15 cellular contexts compared by ENCODE assay signal in genomic region chr5:124000558-124000957, GRCh38.
"Had no signal": no experiment of that assay in that cellular context is flagged by ENCODE, and none has a peak within 500 bp of the region (broad histone marks: within the 10 kb centered on the region; RNA-seq: fewer than 3 reads in every experiment).

No MANE protein-coding gene starts in this region.

- H3K27ac Mint-ChIP-seq: activated naive CD4-positive, alpha-beta T cell treated with anti-CD3 and anti-CD28 coated beads for 36 hours; activated T-helper 2 cell treated with anti-CD3 and anti-CD28 coated beads, Interferon-gamma antibody, Interleukin-2, Interleukin-4, amounts not matched to agents 10 μg/mL and 5 μg/mL and 100 μg/mL, durations not matched to agents 14 hours and 24 hours and 36 hours; naive thymus-derived CD4-positive, alpha-beta T cell; stimulated activated naive B cell treated with anti-CD40 and anti-IgM and Interleukin-4, amounts not matched to agents 10 μg/mL and 1 μg/mL and 100 μg/mL, for 72 hours; T-helper 2 cell treated with Interferon-gamma antibody and Interleukin-4, amounts not matched to agents 5 μg/mL and 100 μg/mL, for 36 hours had no signal

- H3K9me3 Mint-ChIP-seq: stimulated activated naive B cell treated with anti-CD40 and anti-IgM and Interleukin-4, amounts not matched to agents 10 μg/mL and 1 μg/mL and 100 μg/mL, for 72 hours; T-helper 2 cell treated with Interferon-gamma antibody and Interleukin-4, amounts not matched to agents 5 μg/mL and 100 μg/mL, for 36 hours had no signal

- H3K4me3 Mint-ChIP-seq: activated naive CD4-positive, alpha-beta T cell treated with anti-CD3 and anti-CD28 coated beads for 36 hours; naive thymus-derived CD4-positive, alpha-beta T cell; stimulated activated naive B cell treated with anti-CD40 and anti-IgM and Interleukin-4, amounts not matched to agents 10 μg/mL and 1 μg/mL and 100 μg/mL, for 72 hours; T-helper 2 cell treated with Interferon-gamma antibody and Interleukin-4, amounts not matched to agents 5 μg/mL and 100 μg/mL, for 36 hours had no signal

- H3K27me3 Mint-ChIP-seq: naive thymus-derived CD4-positive, alpha-beta T cell; stimulated activated naive B cell treated with anti-CD40 and anti-IgM and Interleukin-4, amounts not matched to agents 10 μg/mL and 1 μg/mL and 100 μg/mL, for 72 hours had no signal

- H3K4me1 Mint-ChIP-seq: naive thymus-derived CD4-positive, alpha-beta T cell had no signal

- H3K36me3 Mint-ChIP-seq: naive thymus-derived CD4-positive, alpha-beta T cell; stimulated activated naive B cell treated with anti-CD40 and anti-IgM and Interleukin-4, amounts not matched to agents 10 μg/mL and 1 μg/mL and 100 μg/mL, for 72 hours had no signal

- DNase-seq: activated CD4-positive, alpha-beta T cell treated with anti-CD3 and anti-CD28 coated beads, Interleukin-2, amount 50 U/mL, for 1 hour; activated naive CD4-positive, alpha-beta T cell treated with anti-CD3 and anti-CD28 coated beads for 36 hours; activated T-cell treated with anti-CD3 and anti-CD28 coated beads for 4 hours; left ventricle myocardium inferior; mucosa of descending colon; naive thymus-derived CD4-positive, alpha-beta T cell; ovary; stimulated activated CD4-positive, alpha-beta T cell treated with anti-CD3 and anti-CD28 coated beads, Interleukin-2, amount 100 ng/mL, for 48 hours; stimulated activated naive B cell treated with anti-CD40 and anti-IgM and Interleukin-4, amounts not matched to agents 10 μg/mL and 1 μg/mL and 100 μg/mL, for 72 hours had no signal

- H3K9me3 ChIP-seq: ascending aorta, left ventricle myocardium inferior, mucosa of descending colon, ovary, tibial nerve, vagina had no signal

- ATAC-seq: mucosa of descending colon; naive thymus-derived CD4-positive, alpha-beta T cell; stimulated activated naive B cell treated with anti-CD40 and anti-IgM and Interleukin-4, amounts not matched to agents 10 μg/mL and 1 μg/mL and 100 μg/mL, for 72 hours had no signal

- H3K4me1 ChIP-seq: ascending aorta had no signal

- H3K27ac ChIP-seq: ascending aorta, cardiac muscle cell, left ventricle myocardium inferior, ovary, tibial nerve, vagina had no signal

- H3K4me3 ChIP-seq: ascending aorta, cardiac muscle cell, left ventricle myocardium inferior, mucosa of descending colon, ovary, tibial nerve, vagina had no signal

- H3K27me3 ChIP-seq: ascending aorta, cardiac muscle cell, ovary, tibial nerve, vagina had no signal

- H3K36me3 ChIP-seq: ascending aorta, cardiac muscle cell, left ventricle myocardium inferior, ovary, tibial nerve, vagina had no signal
